9 cellular contexts compared by ENCODE assay signal in genomic region chr13:94433055-94433947, GRCh38. TPM values are rescaled to one million over a fixed set of nuclear protein-coding genes. Genes with fewer than 3 reads are reported as not detected.
DNase-seq lines count a peak whose midpoint lies in the region; ATAC-seq and TF ChIP-seq lines count a peak whose summit lies in the region.
"Had no signal": no experiment of that assay in that cellular context is flagged by ENCODE, and none has a peak within 500 bp of the region (broad histone marks: within the 10 kb centered on the region; RNA-seq: fewer than 3 reads in every experiment).

No MANE protein-coding gene starts in this region.

- no peak overlapping the region for H3K4me2 ChIP-seq in neural progenitor cell

- no peaks in the 10 kb centered on the region for H3K36me3 ChIP-seq in neural progenitor cell

- DNase-seq in activated CD4-positive, alpha-beta T cell treated with anti-CD3 and anti-CD28 coated beads, Interleukin-2, amount 50 U/mL, for 48 hours: peak; percentile 13 to 33
- DNase-seq in activated CD4-positive, alpha-beta T cell treated with anti-CD3 and anti-CD28 coated beads, Interleukin-2, amount 10 ng/mL, durations not matched to agents 7 days and 5 days: no peak
- DNase-seq in activated naive CD4-positive, alpha-beta T cell treated with anti-CD3 and anti-CD28 coated beads, Interleukin-2, amount 50 U/mL, for 72 hours (ENCODE audit: low spot score in 2 of 2): no peak
- DNase-seq in neural progenitor cell (ENCODE audit: low spot score) (peak; percentile 31), HuH-7.5 (ENCODE audit: low spot score) (no peak), superior temporal gyrus (ENCODE audit: extremely low spot score) (no peak)

- H3K79me2 ChIP-seq in neural progenitor cell (ENCODE audit: low read depth): no peaks in the 10 kb centered on the region

- CTCF ChIA-PET in activated CD4-positive, alpha-beta T cell treated with anti-CD3 and anti-CD28 coated beads, Interleukin-2, amount 10 ng/mL, durations not matched to agents 7 days and 5 days (lab: Charles Lee): no interaction called here

- H2AFZ ChIP-seq in neural progenitor cell (replicated peaks): no peak overlapping the region

- H3K4me1 Mint-ChIP-seq in activated CD4-positive, alpha-beta T cell treated with anti-CD3 and anti-CD28 coated beads, Interleukin-2, amount 10 ng/mL, durations not matched to agents 7 days and 5 days: peaks cover 12% of the 10 kb centered on the region
- peaks cover 16% of the 10 kb centered on the region for H3K4me1 Mint-ChIP-seq in neural progenitor cell

- H4K20me1 ChIP-seq in neural progenitor cell (ENCODE audit: low read depth): no peaks in the 10 kb centered on the region

- no peak overlapping the region for H3K27ac ChIP-seq in neural progenitor cell
- H3K27ac ChIP-seq: C4-2B had no signal

- peaks cover 11% of the 10 kb centered on the region for H3K4me1 ChIP-seq in neural progenitor cell

- H3K36me3 Mint-ChIP-seq in activated CD4-positive, alpha-beta T cell treated with anti-CD3 and anti-CD28 coated beads, Interleukin-2, amount 10 ng/mL, durations not matched to agents 7 days and 5 days (ENCODE audit: low read depth): no peaks in the 10 kb centered on the region
- no peaks in the 10 kb centered on the region for H3K36me3 Mint-ChIP-seq in activated naive CD4-positive, alpha-beta T cell treated with anti-CD3 and anti-CD28 coated beads, Interleukin-2, amount 50 U/mL, for 72 hours
- no peaks in the 10 kb centered on the region for H3K36me3 Mint-ChIP-seq in neural progenitor cell

- H3F3A ChIP-seq in neural progenitor cell (ENCODE audit: low read depth): no peaks in the 10 kb centered on the region

- H3K27me3 ChIP-seq in neural progenitor cell: no peaks in the 10 kb centered on the region

- POLR2A ChIA-PET in activated CD4-positive, alpha-beta T cell treated with anti-CD3 and anti-CD28 coated beads, Interleukin-2, amount 10 ng/mL, durations not matched to agents 7 days and 5 days (lab: Charles Lee): no interaction called here

- H3K9me3 Mint-ChIP-seq in activated CD4-positive, alpha-beta T cell treated with anti-CD3 and anti-CD28 coated beads, Interleukin-2, amount 10 ng/mL, durations not matched to agents 7 days and 5 days: no peaks in the 10 kb centered on the region
- no peaks in the 10 kb centered on the region for H3K9me3 Mint-ChIP-seq in activated naive CD4-positive, alpha-beta T cell treated with anti-CD3 and anti-CD28 coated beads, Interleukin-2, amount 50 U/mL, for 72 hours
- no peaks in the 10 kb centered on the region for H3K9me3 Mint-ChIP-seq in neural progenitor cell

- no peak overlapping the region for H3K4me3 Mint-ChIP-seq in activated CD4-positive, alpha-beta T cell treated with anti-CD3 and anti-CD28 coated beads, Interleukin-2, amount 10 ng/mL, durations not matched to agents 7 days and 5 days
- no peak overlapping the region for H3K4me3 Mint-ChIP-seq in neural progenitor cell

- no peak overlapping the region for H3K9ac ChIP-seq in neural progenitor cell

- no peak for TF ChIP-seq CTCF in neural progenitor cell (IDR thresholded peaks at IDR 0.05)

- no peaks in the 10 kb centered on the region for H3K9me3 ChIP-seq in neural progenitor cell (ENCODE audit: low read depth)

- H3K27ac Mint-ChIP-seq in activated CD4-positive, alpha-beta T cell treated with anti-CD3 and anti-CD28 coated beads, Interleukin-2, amount 10 ng/mL, durations not matched to agents 7 days and 5 days: no peak overlapping the region
- peak overlapping the region in 1 of 2 donors; percentile 49 for H3K27ac Mint-ChIP-seq in activated naive CD4-positive, alpha-beta T cell treated with anti-CD3 and anti-CD28 coated beads, Interleukin-2, amount 50 U/mL, for 72 hours
- H3K27ac Mint-ChIP-seq in neural progenitor cell: no peak overlapping the region

- H3K4me3 ChIP-seq in neural progenitor cell: no peak overlapping the region

- H3K27me3 Mint-ChIP-seq in activated CD4-positive, alpha-beta T cell treated with anti-CD3 and anti-CD28 coated beads, Interleukin-2, amount 10 ng/mL, durations not matched to agents 7 days and 5 days: no peaks in the 10 kb centered on the region
- H3K27me3 Mint-ChIP-seq in neural progenitor cell (ENCODE audit: insufficient read depth, low read depth): no peaks in the 10 kb centered on the region

- ATAC-seq in HG03558 (IDR thresholded peaks at IDR 0.05; ENCODE audit: extremely low read depth, unreplicated experiment) (peak; percentile 58), GM19324 (IDR thresholded peaks at IDR 0.05; ENCODE audit: low FRiP score, unreplicated experiment) (no peak)
- ATAC-seq in activated naive CD4-positive, alpha-beta T cell treated with anti-CD3 and anti-CD28 coated beads, Interleukin-2, amount 50 U/mL, for 72 hours: peak; percentile 30 to 81

RNA-seq across cellular contexts. Expression of gene DCT, which starts 46.2 kb away (rescaled TPM):
- under 1 TPM; 0.15 to 0.20 TPM for total RNA-seq in activated CD4-positive, alpha-beta T cell treated with anti-CD3 and anti-CD28 coated beads, Interleukin-2, amount 10 ng/mL, durations not matched to agents 7 days and 5 days
- under 1 TPM; 0.14 to 0.34 TPM for total RNA-seq in activated naive CD4-positive, alpha-beta T cell treated with anti-CD3 and anti-CD28 coated beads, Interleukin-2, amount 50 U/mL, for 72 hours
- total RNA-seq in neural progenitor cell (ENCODE audit: low replicate concordance): 0.09 TPM in 1 of 2 replicates, not detected in the other

Comparison
In these comparisons a context has a peak if more than half of its experiments do, and no peak if none do; other contexts are left out.
1. DNase-seq: peak in activated CD4-positive, alpha-beta T cell treated with anti-CD3 and anti-CD28 coated beads, Interleukin-2, amount 50 U/mL, for 48 hours (2 of 2) and neural progenitor cell (single experiment); none in activated CD4-positive, alpha-beta T cell treated with anti-CD3 and anti-CD28 coated beads, Interleukin-2, amount 10 ng/mL, durations not matched to agents 7 days and 5 days (single experiment), activated naive CD4-positive, alpha-beta T cell treated with anti-CD3 and anti-CD28 coated beads, Interleukin-2, amount 50 U/mL, for 72 hours (0 of 2), HuH-7.5 (single experiment) and superior temporal gyrus (single experiment).